1 cellular context compared by ENCODE assay signal in genomic region chr20:64044484-64045247, GRCh38.
TF ChIP-seq lines count a peak whose summit lies in the region.

No MANE protein-coding gene starts in this region.

TF ChIP-seq in K562, 482 proteins besides CTCF, POLR2A, EP300 and RAD21:
- TF ChIP-seq ID3 (CRISPR knock-in tag; IDR thresholded peaks at IDR 0.05), result no peak
- TF ChIP-seq ID3 (tag; IDR thresholded peaks at IDR 0.05), result no peak
- TF ChIP-seq MAFK (IDR thresholded peaks at IDR 0.05; ENCODE audit: low read length), result 0 out of 2 replicates have a peak, but pooled peaks have one; percentile 18
- TF ChIP-seq ZNF316 (IDR thresholded peaks at IDR 0.05), result peak; percentile 57
- TF ChIP-seq TAF9B (IDR thresholded peaks at IDR 0.05; ENCODE audit: partially characterized antibody), result no peak
- no peak for TF ChIP-seq NR4A1 (CRISPR knock-in tag; IDR thresholded peaks at IDR 0.05)
- TF ChIP-seq NR4A1 (tag; IDR thresholded peaks at IDR 0.05), result no peak
- no peak for TF ChIP-seq SMARCA5 (IDR thresholded peaks at IDR 0.05)
- peak; percentile 31 for TF ChIP-seq NFE2 (IDR thresholded peaks at IDR 0.05; ENCODE audit: low read depth)
- peak; percentile 75 for TF ChIP-seq C11orf30 (IDR thresholded peaks at IDR 0.05; ENCODE audit: low read depth)
- 0 out of 2 replicates have a peak, but pooled peaks have one; percentile 28 for TF ChIP-seq HDGF (IDR thresholded peaks at IDR 0.05)
